7 cellular contexts compared by ENCODE assay signal in the genomic region with DNA sequence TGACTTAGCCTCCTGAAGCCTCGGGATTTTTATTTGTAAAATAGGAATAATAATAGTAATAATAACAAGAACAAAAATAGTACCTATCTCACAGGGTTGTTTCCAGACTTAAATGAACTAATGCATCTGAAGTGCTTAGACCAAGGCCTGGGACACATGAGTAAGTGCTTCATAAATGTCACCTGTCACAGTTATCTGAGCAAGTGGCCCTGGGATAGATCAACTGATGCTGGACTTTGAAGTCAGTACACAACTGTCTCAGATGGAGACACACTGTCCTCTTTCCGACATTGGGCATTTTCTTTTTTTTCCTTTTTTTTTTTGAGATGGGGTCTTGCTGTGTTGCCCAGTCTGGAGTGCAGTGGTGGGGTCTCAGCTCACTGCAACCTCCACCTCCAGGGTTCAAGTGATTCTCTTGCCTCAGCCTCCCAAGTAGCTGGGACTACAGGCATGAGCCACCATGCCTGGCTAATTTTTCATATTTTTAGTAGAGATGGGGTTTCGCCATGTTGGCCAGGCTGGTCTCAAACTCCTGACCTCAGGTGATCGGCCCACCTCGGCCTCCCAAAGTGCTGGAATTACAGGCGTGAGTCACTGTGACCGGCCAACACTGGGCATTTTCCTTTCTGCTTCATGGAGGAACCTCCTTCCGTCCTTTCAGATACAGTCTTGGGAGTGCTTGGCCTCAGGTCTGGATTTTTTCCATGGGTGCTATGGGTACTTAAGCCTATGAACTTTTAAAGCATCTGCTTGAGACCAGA. TPM values are rescaled to one million over a fixed set of nuclear protein-coding genes. Genes with fewer than 3 reads are reported as not detected.
"Had no signal": no experiment of that assay in that cellular context is flagged by ENCODE, and none has a peak within 500 bp of the region (broad histone marks: within the 10 kb centered on the region; RNA-seq: fewer than 3 reads in every experiment).

No MANE protein-coding gene starts in this region.

RNA-seq across cellular contexts. Expression of gene CALHM3, which starts 7.8 kb away (rescaled TPM):
- total RNA-seq: HT-29, IMR-90, OCI-LY7, SK-MEL-5 had no signal
- polyA plus RNA-seq: IMR-90, SK-N-SH had no signal

RNA-seq across cellular contexts. Expression of gene CALHM1, which starts 28.1 kb away (rescaled TPM):
- total RNA-seq: HT-29, IMR-90, M059J, PC-3, SK-MEL-5 had no signal
- polyA plus RNA-seq: IMR-90, SK-N-SH had no signal

RNA-seq across cellular contexts. Expression of gene CALHM2, which starts 34.6 kb away (rescaled TPM):
- total RNA-seq: OCI-LY7, SK-MEL-5 had no signal
